Comparison of ENCODE assay signal across 1 cellular context in the genomic region with DNA sequence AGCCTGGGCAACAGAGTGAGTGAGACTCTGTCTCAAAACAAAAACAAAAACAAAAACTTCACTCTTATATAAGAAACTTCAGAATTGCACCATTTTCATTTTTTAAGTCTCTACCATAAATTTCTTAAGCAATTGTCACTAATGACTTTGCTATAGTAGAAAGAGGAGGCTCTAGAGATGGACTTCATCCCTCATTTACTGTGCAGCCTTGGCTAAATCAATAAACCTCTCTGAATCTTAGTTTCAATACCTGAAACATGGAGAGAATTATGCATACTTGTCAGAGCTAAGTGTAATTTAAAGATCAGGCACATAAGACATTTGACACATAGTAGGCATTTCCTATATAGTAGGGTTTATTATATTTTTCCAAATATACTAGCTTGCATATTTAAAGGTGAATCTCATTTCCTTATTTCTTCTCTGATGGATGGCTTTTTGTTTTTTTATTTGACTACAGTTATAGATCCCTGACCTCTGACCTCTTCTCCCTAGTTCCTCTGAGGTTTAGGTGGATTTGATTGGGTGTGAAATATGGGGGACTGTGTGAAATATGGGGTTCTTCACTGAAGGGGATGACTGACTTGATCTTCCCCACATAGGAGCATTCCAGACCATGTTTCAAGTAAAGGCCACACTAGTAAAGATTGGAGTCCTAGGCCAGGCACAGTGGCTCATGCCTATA.
TF ChIP-seq lines count a peak whose summit lies in the region.

No MANE protein-coding gene starts in this region.

TF ChIP-seq in GM12878, 131 proteins besides CTCF, POLR2A, EP300 and RAD21:
- TF ChIP-seq SMARCA5 (IDR thresholded peaks at IDR 0.05) (peak; percentile 77; the same call in 1 of the 2 replicates), MYB (IDR thresholded peaks at IDR 0.05; ENCODE audit: borderline replicate concordance, low read depth, low read length) (no peak), GATAD2B (conservative IDR thresholded peaks at IDR 0.05; ENCODE audit: low read depth) (no peak), TAF1 (IDR thresholded peaks at IDR 0.05; ENCODE audit: borderline replicate concordance, low read depth, low read length) (no peak), ZNF217 (IDR thresholded peaks at IDR 0.05) (peak; percentile 47; the same call in 1 of the 2 replicates), SRF (IDR thresholded peaks at IDR 0.05; ENCODE audit: low read depth in 2 of 2, low read length in 2 of 2) (no peak), ZNF24 (IDR thresholded peaks at IDR 0.05) (no peak), ZNF207 (IDR thresholded peaks at IDR 0.05; ENCODE audit: borderline replicate concordance) (no peak), NR2F1 (conservative IDR thresholded peaks at IDR 0.05) (peak; percentile 60), NR2C1 (IDR thresholded peaks at IDR 0.05) (peak; percentile 55; the same call in 1 of the 2 replicates), ESRRA (IDR thresholded peaks at IDR 0.05; ENCODE audit: low read length) (no peak)
- TF ChIP-seq, protein P1, sequence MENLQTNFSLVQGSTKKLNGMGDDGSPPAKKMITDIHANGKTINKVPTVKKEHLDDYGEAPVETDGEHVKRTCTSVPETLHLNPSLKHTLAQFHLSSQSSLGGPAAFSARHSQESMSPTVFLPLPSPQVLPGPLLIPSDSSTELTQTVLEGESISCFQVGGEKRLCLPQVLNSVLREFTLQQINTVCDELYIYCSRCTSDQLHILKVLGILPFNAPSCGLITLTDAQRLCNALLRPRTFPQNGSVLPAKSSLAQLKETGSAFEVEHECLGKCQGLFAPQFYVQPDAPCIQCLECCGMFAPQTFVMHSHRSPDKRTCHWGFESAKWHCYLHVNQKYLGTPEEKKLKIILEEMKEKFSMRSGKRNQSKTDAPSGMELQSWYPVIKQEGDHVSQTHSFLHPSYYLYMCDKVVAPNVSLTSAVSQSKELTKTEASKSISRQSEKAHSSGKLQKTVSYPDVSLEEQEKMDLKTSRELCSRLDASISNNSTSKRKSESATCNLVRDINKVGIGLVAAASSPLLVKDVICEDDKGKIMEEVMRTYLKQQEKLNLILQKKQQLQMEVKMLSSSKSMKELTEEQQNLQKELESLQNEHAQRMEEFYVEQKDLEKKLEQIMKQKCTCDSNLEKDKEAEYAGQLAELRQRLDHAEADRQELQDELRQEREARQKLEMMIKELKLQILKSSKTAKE (IDR thresholded peaks at IDR 0.05; ENCODE audit: low read depth, poor library complexity, severe bottlenecking) = no peak
